In the genomic region with DNA sequence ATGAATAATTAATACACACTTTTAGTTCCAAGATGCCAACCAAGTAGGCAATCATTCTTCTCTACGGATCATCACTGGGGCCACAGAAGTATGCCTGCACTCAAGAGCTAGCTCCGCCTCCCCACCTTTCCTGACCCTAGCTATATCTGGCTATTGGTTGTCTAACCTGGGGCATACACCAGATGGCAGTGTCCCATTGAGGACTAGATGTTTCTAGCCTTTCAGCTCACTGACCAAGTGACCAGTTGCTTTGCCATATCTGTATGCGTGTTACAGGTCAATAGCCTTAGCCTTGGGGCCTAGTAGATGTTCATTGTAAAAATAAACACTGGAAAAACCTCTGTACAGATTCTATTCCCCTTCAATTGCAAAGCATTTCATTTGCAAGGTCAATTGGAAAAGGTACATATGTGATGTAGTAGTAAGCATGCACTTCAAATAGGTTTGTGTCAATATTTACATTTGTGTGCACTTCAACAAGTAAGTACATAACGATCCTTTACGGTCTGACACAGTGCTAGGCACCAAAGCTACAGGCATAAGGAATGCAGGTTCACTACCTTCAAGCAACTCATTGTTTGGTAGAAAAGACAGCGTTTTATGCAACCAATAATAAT, we compare ENCODE assay signal across 9 cellular contexts.
DNase-seq lines count a peak whose midpoint lies in the region; ATAC-seq and TF ChIP-seq lines count a peak whose summit lies in the region.
"Had no signal": no experiment of that assay in that cellular context is flagged by ENCODE, and none has a peak within 500 bp of the region (broad histone marks: within the 10 kb centered on the region; RNA-seq: fewer than 3 reads in every experiment).

No MANE protein-coding gene starts in this region.

- no peak overlapping the region for H2BK15ac ChIP-seq in neuronal stem cell (ENCODE audit: low read length)

- no CpG with 5 or more reads among the region's 6 CpGs for whole genome bisulfite sequencing in neuronal stem cell (ENCODE audit: extremely low coverage in 2 of 2, insufficient read length in 2 of 2, insufficient replicate concordance in 1 of 2), 2 donors

- H2BK12ac ChIP-seq in neuronal stem cell (ENCODE audit: low read length): no peak overlapping the region

- H3K27me3 ChIP-seq in neuronal stem cell (ENCODE audit: control insufficient read depth in 3 of 3, insufficient read depth in 3 of 3, low read depth in 1 of 3, low read length in 3 of 3): no peaks in the 10 kb centered on the region

- H3K23ac ChIP-seq in neuronal stem cell (ENCODE audit: low read depth, low read length, poor library complexity): no peak overlapping the region

- no peak overlapping the region for H3K18ac ChIP-seq in neuronal stem cell (ENCODE audit: low read length)

- peaks cover 10 to 11% of the 10 kb centered on the region in 2 donors for H3K4me1 ChIP-seq in neuronal stem cell (ENCODE audit: control insufficient read depth in 2 of 2, insufficient read depth in 1 of 2, low read depth in 1 of 2, low read length in 2 of 2)

- no peak overlapping the region for H2AK5ac ChIP-seq in neuronal stem cell (ENCODE audit: low read depth, low read length)

- no peak overlapping the region for H3K4ac ChIP-seq in neuronal stem cell (ENCODE audit: low read length)

- in situ Hi-C loops in GM13977 (cut with MboI; ENCODE audit: low pct_unique_long_range_greater_than_20kb, low sequenced_read_pairs, unreplicated experiment): no loop called here

- TF ChIP-seq CTCF in GM13977 (IDR thresholded peaks at IDR 0.05; ENCODE audit: extremely low read depth, insufficient read depth, missing control alignments) (peak; percentile 15), epithelial cell of esophagus (IDR thresholded peaks at IDR 0.05; ENCODE audit: insufficient read depth, low read depth, low read length, missing control alignments) (no peak)

- no peak overlapping the region for H3K14ac ChIP-seq in neuronal stem cell (ENCODE audit: low read length)

- no peak overlapping the region for H3K9ac ChIP-seq in neuronal stem cell (ENCODE audit: low read depth, low read length, poor library complexity)

- H3K27ac ChIP-seq in neuronal stem cell (replicated peaks; ENCODE audit: low read length): no peak overlapping the region

- no peak overlapping the region for H2BK5ac ChIP-seq in neuronal stem cell (ENCODE audit: low read length)

- H3K36me3 ChIP-seq in neuronal stem cell (replicated peaks in 1 of 2; ENCODE audit: control insufficient read depth in 2 of 2, insufficient read depth in 2 of 2, low read length in 2 of 2): no peaks in the 10 kb centered on the region

- no peak for ATAC-seq in GM21576 (IDR thresholded peaks at IDR 0.05; ENCODE audit: unreplicated experiment)

- DNase-seq in GM13977 (ENCODE audit: low spot score): no peak
- DNase-seq in NCI-H2029 treated with DMSO at 0.1 percent for 48 hours (lab: John Stamatoyannopoulos, UW): peak; percentile 8
- DNase-seq in epithelial cell of esophagus (ENCODE audit: low read depth): peak; percentile 4
- peak; percentile 48 for DNase-seq in neuronal stem cell (ENCODE audit: low spot score)
- no peak for DNase-seq in activated gamma-delta T cell (lab: John Stamatoyannopoulos, UW)
- no peak for DNase-seq in activated effector memory CD4-positive, alpha-beta T cell treated with anti-CD3 and anti-CD28 coated beads, Interleukin-2, amount 50 U/mL, for 16 hours
- DNase-seq: cortex of kidney, mammary epithelial cell had no signal

- H2BK120ac ChIP-seq in neuronal stem cell (ENCODE audit: low read depth, low read length): no peak overlapping the region

- H3K9me3 ChIP-seq in neuronal stem cell (replicated peaks in 1 of 2; ENCODE audit: control insufficient read depth in 2 of 2, insufficient read depth in 1 of 2, low read depth in 1 of 2, low read length in 2 of 2): no peaks in the 10 kb centered on the region

- H3K4me3 ChIP-seq in epithelial cell of esophagus (ENCODE audit: low read length): no peak overlapping the region
- no peak overlapping the region for H3K4me3 ChIP-seq in neuronal stem cell (ENCODE audit: low read length in 2 of 2)

- no peak overlapping the region for H3K4me2 ChIP-seq in neuronal stem cell (ENCODE audit: insufficient read depth, low read length, poor library complexity, severe bottlenecking)

- H4K91ac ChIP-seq in neuronal stem cell (ENCODE audit: low read depth, low read length, poor library complexity): no peak overlapping the region

- no peak overlapping the region for H2AFZ ChIP-seq in neuronal stem cell (ENCODE audit: low read length)

- no peak overlapping the region for H4K8ac ChIP-seq in neuronal stem cell (ENCODE audit: low read depth, low read length)

- no peaks in the 10 kb centered on the region for H3K79me1 ChIP-seq in neuronal stem cell (ENCODE audit: low read depth, low read length)

Comparison
In these comparisons a context has a peak if more than half of its experiments do, and no peak if none do; other contexts are left out.
1. DNase-seq: peak in NCI-H2029 treated with DMSO at 0.1 percent for 48 hours (single experiment), epithelial cell of esophagus (single experiment) and neuronal stem cell (single experiment); none in GM13977 (single experiment), activated gamma-delta T cell (single experiment) and activated effector memory CD4-positive, alpha-beta T cell treated with anti-CD3 and anti-CD28 coated beads, Interleukin-2, amount 50 U/mL, for 16 hours (single experiment).